ENCODE assay signal across 32 cellular contexts in the genomic region with DNA sequence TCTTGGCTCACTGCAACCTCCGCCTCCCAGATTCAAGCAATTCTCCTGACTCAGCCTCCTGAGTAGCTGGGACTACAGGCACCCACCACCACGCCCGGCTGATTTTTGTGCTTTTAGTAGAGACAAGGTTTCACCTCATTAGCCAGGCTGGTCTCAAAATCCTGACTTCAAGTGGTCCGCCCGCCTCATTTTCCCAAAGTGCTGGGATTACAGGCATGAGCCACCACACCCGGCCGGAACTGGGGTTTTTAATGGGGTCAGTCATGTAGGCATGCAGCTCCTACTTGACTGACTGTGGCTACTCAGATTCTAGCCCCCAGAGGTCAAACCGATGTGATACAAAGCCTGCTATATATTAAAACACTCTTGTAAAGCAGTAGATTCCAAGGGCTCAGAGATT.
"Had no signal": no experiment of that assay in that cellular context is flagged by ENCODE, and none has a peak within 500 bp of the region (broad histone marks: within the 10 kb centered on the region; RNA-seq: fewer than 3 reads in every experiment).

No MANE protein-coding gene starts in this region.

- ATAC-seq: activated naive CD4-positive, alpha-beta T cell treated with anti-CD3 and anti-CD28 coated beads, Interleukin-2, amount 50 U/mL, for 72 hours; activated naive CD8-positive, alpha-beta T cell treated with anti-CD3 and anti-CD28 coated beads, Interleukin-2, amount 50 U/mL, for 24 hours; activated T-cell treated with anti-CD3 and anti-CD28 coated beads, Interleukin-2, amount 50 U/mL, for 4 hours; activated T-cell treated with anti-CD3 and anti-CD28 coated beads, Interleukin-2, amount 50 U/mL, for 72 hours; activated T-helper 17 cell treated with anti-CD3 and anti-CD28 coated beads, Interleukin-2, amount 50 U/mL, for 72 hours; body of pancreas had no signal

- H3K9me3 ChIP-seq: adrenal gland, ascending aorta had no signal

- H3K4me3 ChIP-seq: adrenal gland, ascending aorta, body of pancreas, breast epithelium, cardiac muscle cell had no signal

- DNase-seq: activated effector memory CD4-positive, alpha-beta T cell treated with anti-CD3 and anti-CD28 coated beads, Interleukin-2, amount 50 U/mL, for 16 hours; activated effector memory CD4-positive, alpha-beta T cell treated with Interleukin-2 at 50 U/mL for 16 hours; activated gamma-delta T cell; activated gamma-delta T cell treated with Interleukin-2 at 50 U/mL for 16 hours; activated naive CD4-positive, alpha-beta T cell; activated naive CD4-positive, alpha-beta T cell treated with anti-CD3 and anti-CD28 coated beads for 36 hours; activated naive CD4-positive, alpha-beta T cell treated with anti-CD3 and anti-CD28 coated beads, Interleukin-2, amount 10 ng/mL, durations not matched to agents 7 days and 5 days; activated naive CD4-positive, alpha-beta T cell treated with anti-CD3 and anti-CD28 coated beads, Interleukin-2, amount 50 U/mL, for 16 hours; activated naive CD4-positive, alpha-beta T cell treated with Interleukin-2 at 50 U/mL for 16 hours; activated naive CD8-positive, alpha-beta T cell treated with anti-CD3 and anti-CD28 coated beads for 36 hours; activated naive CD8-positive, alpha-beta T cell treated with anti-CD3 and anti-CD28 coated beads, Interleukin-2, amount 10 ng/mL, durations not matched to agents 7 days and 5 days; activated naive CD8-positive, alpha-beta T cell treated with anti-CD3 and anti-CD28 coated beads, Interleukin-2, amount 50 U/mL, for 24 hours; activated T-cell treated with anti-CD3 and anti-CD28 coated beads, Interleukin-2, amount 50 U/mL, for 1 hour; activated T-cell treated with anti-CD3 and anti-CD28 coated beads, Interleukin-2, amount 50 U/mL, for 24 hours; activated T-cell treated with anti-CD3 and anti-CD28 coated beads, Interleukin-2, amount 50 U/mL, for 4 hours; activated T-cell treated with anti-CD3 and anti-CD28 coated beads, Interleukin-2, amount 50 U/mL, for 48 hours; activated T-cell treated with anti-CD3 and anti-CD28 coated beads, Interleukin-2, amount 50 U/mL, for 72 hours; adrenal gland; amniotic stem cell; amygdala; anterior cingulate cortex; aorta; body of pancreas; brain microvascular endothelial cell; caudate nucleus; central memory CD4-positive, alpha-beta T cell; cerebellar nuclear complex had no signal

- H3K27me3 ChIP-seq: adrenal gland, ascending aorta, body of pancreas, brain microvascular endothelial cell, breast epithelium, cardiac muscle cell had no signal

- H3K27ac ChIP-seq: adrenal gland, ascending aorta, body of pancreas, brain microvascular endothelial cell, breast epithelium, cardiac muscle cell had no signal

- H3K4me1 ChIP-seq: adrenal gland, ascending aorta, body of pancreas, breast epithelium had no signal
